Comparison of ENCODE assay signal across 17 cellular contexts in the genomic region with DNA sequence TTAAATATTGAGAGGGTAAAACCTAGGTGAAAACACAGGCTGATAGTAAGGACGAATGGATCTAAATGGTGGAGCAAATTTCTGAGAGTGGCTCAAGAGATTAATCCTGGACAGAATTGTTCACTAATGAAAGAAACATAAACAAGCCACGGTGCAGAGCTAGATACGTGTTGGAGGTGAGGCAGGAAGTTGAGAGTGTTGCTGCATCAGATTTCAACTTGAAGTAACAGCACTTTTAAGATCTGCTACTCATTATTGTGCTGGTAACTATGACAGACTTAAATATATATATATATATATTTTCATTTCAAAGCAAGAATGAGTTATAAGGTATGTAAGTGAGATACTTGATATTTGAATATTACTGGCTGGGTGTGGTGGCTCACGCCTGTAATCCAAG.
DNase-seq lines count a peak whose midpoint lies in the region; TF ChIP-seq lines count a peak whose summit lies in the region.
"Had no signal": no experiment of that assay in that cellular context is flagged by ENCODE, and none has a peak within 500 bp of the region (broad histone marks: within the 10 kb centered on the region; RNA-seq: fewer than 3 reads in every experiment).

No MANE protein-coding gene starts in this region.

- H3K36me3 Mint-ChIP-seq in CD14-positive monocyte (peaks cover 0 to 3% of the 10 kb centered on the region in 2 donors), immature natural killer cell (peaks cover 0 to 3% (median 0%) of the 10 kb centered on the region in 3 donors)
- no peaks in the 10 kb centered on the region for H3K36me3 Mint-ChIP-seq in CD4-positive, alpha-beta memory T cell
- H3K36me3 Mint-ChIP-seq in activated CD4-positive, alpha-beta memory T cell treated with anti-CD3 and anti-CD28 coated beads for 36 hours = no peaks in the 10 kb centered on the region
- H3K36me3 Mint-ChIP-seq: activated naive CD4-positive, alpha-beta T cell treated with anti-CD3 and anti-CD28 coated beads, Interleukin-2, amount 50 U/mL, for 72 hours had no signal

- H3K9me3 Mint-ChIP-seq in CD14-positive monocyte (peaks cover 0 to 4% (median 2%) of the 10 kb centered on the region in 7 donors), immature natural killer cell (peaks cover 0 to 2% (median 0%) of the 10 kb centered on the region in 6 donors)
- peaks cover 0 to 2% (median 0%) of the 10 kb centered on the region in 8 donors for H3K9me3 Mint-ChIP-seq in CD4-positive, alpha-beta memory T cell
- no peaks in the 10 kb centered on the region for H3K9me3 Mint-ChIP-seq in activated CD4-positive, alpha-beta memory T cell treated with anti-CD3 and anti-CD28 coated beads for 36 hours

- H3K4me3 ChIP-seq in CD4-positive, alpha-beta memory T cell (ENCODE audit: low read length in 2 of 2) = no peak overlapping the region
- H3K4me3 ChIP-seq: heart right ventricle, prostate gland had no signal

- POLR2A ChIA-PET in CD4-positive, alpha-beta memory T cell (lab: Charles Lee; ENCODE audit: partially characterized antibody) = no interaction called here
- POLR2A ChIA-PET in activated CD4-positive, alpha-beta memory T cell treated with anti-CD3 and anti-CD28 coated beads for 36 hours (lab: Charles Lee) = no interaction called here

- intact Hi-C loops in CD14-positive monocyte (cut with micrococcal nuclease) = loop anchor here (5.0 to 10.0 kb wide), 2 partner anchors 42 to 69 kb away; partner anchors contain the start of gene PTGS2 (in 2 of the 2)
- intact Hi-C loops in CD4-positive, alpha-beta memory T cell (cut with micrococcal nuclease) = no loop called here
- intact Hi-C loops in activated CD4-positive, alpha-beta memory T cell treated with anti-CD3 and anti-CD28 coated beads for 36 hours (cut with micrococcal nuclease) = loop anchor here (5.0 to 10.0 kb wide), 3 partner anchors 67 to 211 kb away; partner anchors contain the start of gene PTGS2

- no peaks in the 10 kb centered on the region for H3K9me3 ChIP-seq in CD4-positive, alpha-beta memory T cell (ENCODE audit: control insufficient read depth in 1 of 2, low read length in 2 of 2)
- H3K9me3 ChIP-seq: heart right ventricle, prostate gland had no signal

- H3K27ac Mint-ChIP-seq in CD14-positive monocyte (peak overlapping the region in 5 of 7 donors; percentile 7 to 70 (median 27)), immature natural killer cell (peak overlapping the region in 4 of 6 donors; percentile 3 to 72 (median 22))
- peak overlapping the region in 5 of 7 donors; percentile 10 to 81 (median 32) for H3K27ac Mint-ChIP-seq in CD4-positive, alpha-beta memory T cell
- H3K27ac Mint-ChIP-seq in activated CD4-positive, alpha-beta memory T cell treated with anti-CD3 and anti-CD28 coated beads for 36 hours = no peak overlapping the region
- H3K27ac Mint-ChIP-seq: activated naive CD4-positive, alpha-beta T cell treated with anti-CD3 and anti-CD28 coated beads, Interleukin-2, amount 50 U/mL, for 72 hours had no signal

- CTCF ChIA-PET in CD4-positive, alpha-beta memory T cell (lab: Charles Lee; ENCODE audit: partially characterized antibody) = no interaction called here
- CTCF ChIA-PET in activated CD4-positive, alpha-beta memory T cell treated with anti-CD3 and anti-CD28 coated beads for 36 hours (lab: Charles Lee) = interaction anchor here (1.7 kb wide), 1 partner anchor 9 kb away, joined by 6 read pairs; no protein-coding TSS in a partner anchor

- H3K27me3 Mint-ChIP-seq in CD14-positive monocyte (ENCODE audit: low read depth in 3 of 3) (peaks cover 0 to 4% (median 0%) of the 10 kb centered on the region in 3 donors), immature natural killer cell (ENCODE audit: low read depth in 3 of 3) (peaks cover 1 to 5% (median 3%) of the 10 kb centered on the region in 3 donors)
- no peaks in the 10 kb centered on the region for H3K27me3 Mint-ChIP-seq in CD4-positive, alpha-beta memory T cell
- H3K27me3 Mint-ChIP-seq in activated CD4-positive, alpha-beta memory T cell treated with anti-CD3 and anti-CD28 coated beads for 36 hours = peaks cover 5% of the 10 kb centered on the region

- DNase-seq in CD14-positive monocyte (ENCODE audit: low spot score) = no peak
- DNase-seq in CD4-positive, alpha-beta memory T cell = no peak
- peak; percentile 15 for DNase-seq in RPMI8226
- DNase-seq in immature natural killer cell = no peak
- DNase-seq in LoVo (ENCODE audit: low spot score) = no peak
- DNase-seq in DMS53 (lab: John Stamatoyannopoulos, UW) = no peak
- no peak for DNase-seq in activated CD4-positive, alpha-beta memory T cell treated with anti-CD3 and anti-CD28 coated beads for 36 hours
- DNase-seq: activated CD4-positive, alpha-beta T cell treated with anti-CD3 and anti-CD28 coated beads for 4 hours; caudate nucleus; foreskin keratinocyte; heart right ventricle; NCI-H1417; NCI-H2081; NCI-H82; stimulated activated naive CD4-positive, alpha-beta T cell treated with Interleukin-2 at 50 U/mL for 16 hours had no signal

- peaks cover 24% of the 10 kb centered on the region for H3K4me1 ChIP-seq in CD4-positive, alpha-beta memory T cell (ENCODE audit: insufficient read depth, low read length)
- H3K4me1 ChIP-seq: foreskin keratinocyte, prostate gland had no signal

- no peak overlapping the region for H3K27ac ChIP-seq in CD4-positive, alpha-beta memory T cell (ENCODE audit: low read depth, low read length)
- H3K27ac ChIP-seq: foreskin keratinocyte, prostate gland had no signal

- peaks cover 33% of the 10 kb centered on the region for H3K4me1 Mint-ChIP-seq in CD14-positive monocyte
- H3K4me1 Mint-ChIP-seq in CD4-positive, alpha-beta memory T cell = peaks cover 24 to 39% (median 31%) of the 10 kb centered on the region in 4 donors
- H3K4me1 Mint-ChIP-seq in immature natural killer cell = peaks cover 44 to 46% of the 10 kb centered on the region in 2 donors
- peaks cover 26% of the 10 kb centered on the region for H3K4me1 Mint-ChIP-seq in activated CD4-positive, alpha-beta memory T cell treated with anti-CD3 and anti-CD28 coated beads for 36 hours (ENCODE audit: low read depth)

- no peak for TF ChIP-seq CTCF in CD14-positive monocyte (IDR thresholded peaks at IDR 0.05)

- no peak overlapping the region for H3K4me3 Mint-ChIP-seq in CD14-positive monocyte
- H3K4me3 Mint-ChIP-seq in CD4-positive, alpha-beta memory T cell = peak overlapping the region in 6 of 8 donors; percentile 16 to 57 (median 32)
- peak overlapping the region in 3 of 5 donors; percentile 11 to 37 (median 36) for H3K4me3 Mint-ChIP-seq in immature natural killer cell
- no peak overlapping the region for H3K4me3 Mint-ChIP-seq in activated CD4-positive, alpha-beta memory T cell treated with anti-CD3 and anti-CD28 coated beads for 36 hours

- no peaks in the 10 kb centered on the region for H3K36me3 ChIP-seq in CD4-positive, alpha-beta memory T cell (ENCODE audit: insufficient read depth, low read length)
- H3K36me3 ChIP-seq: heart right ventricle, prostate gland had no signal

- no peaks in the 10 kb centered on the region for H3K27me3 ChIP-seq in CD4-positive, alpha-beta memory T cell (ENCODE audit: insufficient read depth, low read length)
- H3K27me3 ChIP-seq: foreskin keratinocyte, heart right ventricle had no signal

Comparison
In these comparisons a context has a peak if more than half of its experiments do, and no peak if none do; other contexts are left out.
1. H3K4me3 Mint-ChIP-seq: peak in CD4-positive, alpha-beta memory T cell (6 of 8) and immature natural killer cell (3 of 5); none in CD14-positive monocyte (0 of 2) and activated CD4-positive, alpha-beta memory T cell treated with anti-CD3 and anti-CD28 coated beads for 36 hours (single experiment).